Comparison of ENCODE assay signal across 16 cellular contexts in the genomic region with DNA sequence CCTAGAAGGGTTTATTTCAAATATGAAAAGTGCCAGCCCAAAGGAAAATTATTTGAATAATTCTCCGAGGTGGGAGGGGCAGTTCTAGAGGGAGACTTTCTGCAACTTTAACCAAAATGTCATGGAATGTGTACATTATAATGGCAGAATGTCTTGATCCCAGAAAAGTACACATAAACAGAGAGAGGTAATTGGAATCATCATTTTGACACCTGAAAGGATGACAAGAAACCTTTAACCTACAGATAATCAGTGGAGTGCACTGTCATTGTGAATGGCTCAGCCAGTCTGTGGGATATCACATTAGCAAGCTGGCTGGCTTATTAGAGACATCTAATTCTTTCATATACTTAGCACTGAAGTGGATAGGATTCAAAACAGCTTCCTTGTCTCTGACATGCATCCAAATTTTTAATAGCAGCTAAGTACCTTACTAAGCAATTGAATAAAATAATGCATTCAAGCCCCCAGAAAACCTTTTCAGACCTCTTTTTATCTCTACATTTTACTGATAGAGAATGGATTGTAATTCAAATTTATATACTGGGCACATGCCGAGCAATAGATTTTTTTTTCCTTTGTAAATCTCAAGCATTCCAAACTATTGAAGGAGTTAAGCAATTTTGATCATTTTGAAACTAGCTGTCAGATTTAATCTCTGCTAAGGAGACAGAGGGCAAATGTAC.
"Had no signal": no experiment of that assay in that cellular context is flagged by ENCODE, and none has a peak within 500 bp of the region (broad histone marks: within the 10 kb centered on the region; RNA-seq: fewer than 3 reads in every experiment).

No MANE protein-coding gene starts in this region.

- H3K4me1 ChIP-seq: left lung had no signal

- H3K27me3 ChIP-seq: ascending aorta, brain microvascular endothelial cell, left lung, neural progenitor cell, tibial artery had no signal

- ATAC-seq: esophagus mucosa; left lung; naive thymus-derived CD4-positive, alpha-beta T cell had no signal

- H3K36me3 ChIP-seq: ascending aorta, brain microvascular endothelial cell, left lung, neural progenitor cell, tibial artery, WERI-Rb-1 had no signal

- H3K27ac ChIP-seq: ascending aorta, brain microvascular endothelial cell, left lung, neural progenitor cell, tibial artery, WERI-Rb-1 had no signal

- H3K4me3 ChIP-seq: ascending aorta, left lung, neural progenitor cell, tibial artery had no signal

- DNase-seq: activated CD4-positive, alpha-beta T cell treated with anti-CD3 and anti-CD28 coated beads for 1 hour; activated gamma-delta T cell treated with Interleukin-2 at 50 U/mL for 16 hours; activated T-cell treated with anti-CD3 and anti-CD28 coated beads, Interleukin-2, amount 50 U/mL, for 1 hour; brain microvascular endothelial cell; caudate nucleus; effector memory CD4-positive, alpha-beta T cell; foreskin melanocyte; left lung; naive thymus-derived CD4-positive, alpha-beta T cell; posterior cingulate gyrus; stimulated activated CD4-positive, alpha-beta T cell treated with anti-CD3 and anti-CD28 coated beads, Interleukin-4, amount 100 ng/mL, for 24 hours; tibial artery; WERI-Rb-1 had no signal

- H3K9me3 ChIP-seq: ascending aorta, tibial artery had no signal

- H3K9ac ChIP-seq: neural progenitor cell had no signal
